Comparison of ENCODE assay signal across 18 cellular contexts in genomic region chr22:17375914-17376614, GRCh38. TPM values are rescaled to one million over a fixed set of nuclear protein-coding genes. Genes with fewer than 3 reads are reported as not detected.
"Had no signal": no experiment of that assay in that cellular context is flagged by ENCODE, and none has a peak within 500 bp of the region (broad histone marks: within the 10 kb centered on the region; RNA-seq: fewer than 3 reads in every experiment).

No MANE protein-coding gene starts in this region.

- H3K4me1 ChIP-seq: ascending aorta, prostate gland had no signal

- H3K27me3 ChIP-seq: ascending aorta, thyroid gland, vagina had no signal

- H3K4me3 ChIP-seq: ascending aorta, coronary artery, prostate gland, thyroid gland, vagina had no signal

- H3K4me3 Mint-ChIP-seq: activated B cell treated with CpG ODN at 0.5 μM for 24 hours; activated CD4-positive, alpha-beta T cell treated with anti-CD3 and anti-CD28 coated beads, Interleukin-2, amount 10 ng/mL, durations not matched to agents 24 days and 14 days; activated naive CD8-positive, alpha-beta T cell treated with anti-CD3 and anti-CD28 coated beads, Interleukin-2, amount 50 U/mL, for 24 hours; activated T-helper 1 cell treated with anti-CD3 and anti-CD28 coated beads, Interleukin-12 subunit alpha, Interleukin-12 subunit beta, Interleukin-2, Interleukin-4 antibody, amounts not matched to agents 30 ng/mL and 10 ng/mL and 1 ng/mL, durations not matched to agents 14 hours and 24 hours and 36 hours; naive B cell; T-helper 17 cell had no signal

- ATAC-seq: activated naive CD8-positive, alpha-beta T cell treated with anti-CD3 and anti-CD28 coated beads, Interleukin-2, amount 50 U/mL, for 24 hours; T-helper 17 cell had no signal

- H3K36me3 ChIP-seq: ascending aorta, prostate gland, thyroid gland, vagina had no signal

- H3K27ac ChIP-seq: ascending aorta, coronary artery, prostate gland, thyroid gland, vagina had no signal

- H3K9me3 ChIP-seq: ascending aorta, prostate gland, thyroid gland, vagina had no signal

- H3K9me3 Mint-ChIP-seq: activated B cell treated with CpG ODN at 0.5 μM for 24 hours; activated CD4-positive, alpha-beta T cell treated with anti-CD3 and anti-CD28 coated beads, Interleukin-2, amount 10 ng/mL, durations not matched to agents 24 days and 14 days; activated naive CD8-positive, alpha-beta T cell treated with anti-CD3 and anti-CD28 coated beads, Interleukin-2, amount 50 U/mL, for 24 hours; activated T-helper 1 cell treated with anti-CD3 and anti-CD28 coated beads, Interleukin-12 subunit alpha, Interleukin-12 subunit beta, Interleukin-2, Interleukin-4 antibody, amounts not matched to agents 30 ng/mL and 10 ng/mL and 1 ng/mL, durations not matched to agents 14 hours and 24 hours and 36 hours had no signal

- FAIRE-seq: frontal cortex, keratinocyte had no signal

- DNase-seq: activated B cell treated with CpG ODN at 0.5 μM for 24 hours; activated CD4-positive, alpha-beta T cell treated with anti-CD3 and anti-CD28 coated beads, Interleukin-2, amount 10 ng/mL, durations not matched to agents 24 days and 14 days; activated naive CD4-positive, alpha-beta T cell; activated naive CD8-positive, alpha-beta T cell treated with anti-CD3 and anti-CD28 coated beads, Interleukin-2, amount 50 U/mL, for 24 hours; central memory CD4-positive, alpha-beta T cell; effector CD4-positive, alpha-beta T cell; midbrain; naive B cell; occipital lobe; T-helper 17 cell; thyroid gland had no signal

- H3K36me3 Mint-ChIP-seq: naive B cell had no signal

- H3K27ac Mint-ChIP-seq: activated B cell treated with CpG ODN at 0.5 μM for 24 hours; activated CD4-positive, alpha-beta T cell treated with anti-CD3 and anti-CD28 coated beads, Interleukin-2, amount 10 ng/mL, durations not matched to agents 24 days and 14 days; activated naive CD8-positive, alpha-beta T cell treated with anti-CD3 and anti-CD28 coated beads, Interleukin-2, amount 50 U/mL, for 24 hours; activated T-helper 1 cell treated with anti-CD3 and anti-CD28 coated beads, Interleukin-12 subunit alpha, Interleukin-12 subunit beta, Interleukin-2, Interleukin-4 antibody, amounts not matched to agents 30 ng/mL and 10 ng/mL and 1 ng/mL, durations not matched to agents 14 hours and 24 hours and 36 hours; naive B cell; T-helper 17 cell had no signal

RNA-seq across cellular contexts. Expression of gene CECR2, which starts 6.8 kb away (rescaled TPM):
- polyA plus RNA-seq: keratinocyte had no signal
